1 cellular context compared by ENCODE assay signal in genomic region chr16:11310634-11310977, GRCh38.
TF ChIP-seq lines count a peak whose summit lies in the region.

No MANE protein-coding gene starts in this region.

TF ChIP-seq in HepG2, 621 proteins besides CTCF, POLR2A, EP300 and RAD21 (continues in another document):
- TF ChIP-seq HIC2 (CRISPR knock-in tag; IDR thresholded peaks at IDR 0.05; ENCODE audit: low read depth): no peak
- TF ChIP-seq ATF3 (CRISPR knock-in tag; IDR thresholded peaks at IDR 0.05): no peak
- 0 out of 2 replicates have a peak, but pooled peaks have one; percentile 24 for TF ChIP-seq SNAI1 (CRISPR knock-in tag; IDR thresholded peaks at IDR 0.05; ENCODE audit: borderline replicate concordance)
- no peak for TF ChIP-seq ZNF432 (CRISPR knock-in tag; IDR thresholded peaks at IDR 0.05; ENCODE audit: borderline replicate concordance)
- TF ChIP-seq FOXK1 (CRISPR knock-in tag; IDR thresholded peaks at IDR 0.05; ENCODE audit: borderline replicate concordance, low read depth): no peak
- 0 out of 2 replicates have a peak, but pooled peaks have one; percentile 28 for TF ChIP-seq KDM5B (CRISPR knock-in tag; IDR thresholded peaks at IDR 0.05; ENCODE audit: borderline replicate concordance)
- TF ChIP-seq ZNF333 (CRISPR knock-in tag; IDR thresholded peaks at IDR 0.05; ENCODE audit: borderline replicate concordance): no peak
- no peak for TF ChIP-seq GFI1 (CRISPR knock-in tag; IDR thresholded peaks at IDR 0.05; ENCODE audit: borderline replicate concordance)
- TF ChIP-seq HINFP (CRISPR knock-in tag; IDR thresholded peaks at IDR 0.05; ENCODE audit: low read depth): no peak
- no peak for TF ChIP-seq KDM1A (CRISPR knock-in tag; IDR thresholded peaks at IDR 0.05)
- TF ChIP-seq POLR2G (IDR thresholded peaks at IDR 0.05; ENCODE audit: low read depth, low read length): no peak
- TF ChIP-seq ZNF563 (CRISPR knock-in tag; IDR thresholded peaks at IDR 0.05): 0 out of 2 replicates have a peak, but pooled peaks have one; percentile 5
- peak; percentile 2; the same call in 1 of the 2 replicates for TF ChIP-seq BCL3 (CRISPR knock-in tag; IDR thresholded peaks at IDR 0.05)
- TF ChIP-seq ZNF260 (CRISPR knock-in tag; IDR thresholded peaks at IDR 0.05; ENCODE audit: borderline replicate concordance, low read depth): 0 out of 2 replicates have a peak, but pooled peaks have one; percentile 5
- 0 out of 2 replicates have a peak, but pooled peaks have one; percentile 21 for TF ChIP-seq MIER3 (CRISPR knock-in tag; IDR thresholded peaks at IDR 0.05; ENCODE audit: borderline replicate concordance)
- no peak for TF ChIP-seq E2F2 (CRISPR knock-in tag; IDR thresholded peaks at IDR 0.05; ENCODE audit: borderline replicate concordance)
- no peak for TF ChIP-seq CENPT (CRISPR knock-in tag; IDR thresholded peaks at IDR 0.05; ENCODE audit: low read depth)
- TF ChIP-seq FOXC1 (CRISPR knock-in tag; IDR thresholded peaks at IDR 0.05; ENCODE audit: borderline replicate concordance): no peak
- TF ChIP-seq ZFP82 (CRISPR knock-in tag; IDR thresholded peaks at IDR 0.05; ENCODE audit: borderline replicate concordance): no peak
- TF ChIP-seq USF2 (IDR thresholded peaks at IDR 0.05; ENCODE audit: low read depth, low read length): no peak
- no peak for TF ChIP-seq USF2 (CRISPR knock-in tag; IDR thresholded peaks at IDR 0.05; ENCODE audit: borderline replicate concordance)
- no peak for TF ChIP-seq FLYWCH1 (CRISPR knock-in tag; IDR thresholded peaks at IDR 0.05)
- no peak for TF ChIP-seq ZNF564 (CRISPR knock-in tag; IDR thresholded peaks at IDR 0.05)
- TF ChIP-seq ZNF878 (CRISPR knock-in tag; IDR thresholded peaks at IDR 0.05): no peak
- no peak for TF ChIP-seq ARID2 (CRISPR knock-in tag; IDR thresholded peaks at IDR 0.05; ENCODE audit: borderline replicate concordance)
- no peak for TF ChIP-seq ERF (CRISPR knock-in tag; IDR thresholded peaks at IDR 0.05)
- TF ChIP-seq CHCHD3 (CRISPR knock-in tag; IDR thresholded peaks at IDR 0.05): no peak
- TF ChIP-seq ZNF598 (CRISPR knock-in tag; IDR thresholded peaks at IDR 0.05; ENCODE audit: borderline replicate concordance): peak; percentile 10; the same call in 1 of the 2 replicates
- peak; percentile 73; the same call in 1 of the 2 replicates for TF ChIP-seq CHD4 (IDR thresholded peaks at IDR 0.05; ENCODE audit: borderline replicate concordance, low read length)
- TF ChIP-seq ZNF33B (CRISPR knock-in tag; IDR thresholded peaks at IDR 0.05): no peak
- 0 out of 2 replicates have a peak, but pooled peaks have one; percentile 34 for TF ChIP-seq CENPBD1 (CRISPR knock-in tag; IDR thresholded peaks at IDR 0.05; ENCODE audit: borderline replicate concordance, low read depth)
- 0 out of 2 replicates have a peak, but pooled peaks have one; percentile 20 for TF ChIP-seq CREBL2 (CRISPR knock-in tag; IDR thresholded peaks at IDR 0.05; ENCODE audit: borderline replicate concordance)
- TF ChIP-seq MATR3 (CRISPR knock-in tag; IDR thresholded peaks at IDR 0.05): no peak
- TF ChIP-seq RFXAP (CRISPR knock-in tag; IDR thresholded peaks at IDR 0.05; ENCODE audit: borderline replicate concordance): no peak
- no peak for TF ChIP-seq ZNF264 (CRISPR knock-in tag; IDR thresholded peaks at IDR 0.05)
- no peak for TF ChIP-seq KLF11 (CRISPR knock-in tag; IDR thresholded peaks at IDR 0.05)
- no peak for TF ChIP-seq ZNF234 (CRISPR knock-in tag; conservative IDR thresholded peaks at IDR 0.05)
- TF ChIP-seq PHF5A (CRISPR knock-in tag; IDR thresholded peaks at IDR 0.05; ENCODE audit: low read depth, unreplicated experiment): no peak
- no peak for TF ChIP-seq ZBED4 (CRISPR knock-in tag; IDR thresholded peaks at IDR 0.05; ENCODE audit: borderline replicate concordance)
- no peak for TF ChIP-seq TCF7 (IDR thresholded peaks at IDR 0.05; ENCODE audit: low read depth)
- no peak for TF ChIP-seq NR1H2 (CRISPR knock-in tag; IDR thresholded peaks at IDR 0.05; ENCODE audit: borderline replicate concordance, low read depth)
- no peak for TF ChIP-seq ZNF263 (CRISPR knock-in tag; IDR thresholded peaks at IDR 0.05)
- no peak; the same call in 1 of the 2 replicates for TF ChIP-seq ZMYM2 (CRISPR knock-in tag; IDR thresholded peaks at IDR 0.05)
- TF ChIP-seq MAF1 (CRISPR knock-in tag; IDR thresholded peaks at IDR 0.05; ENCODE audit: borderline replicate concordance): no peak
- TF ChIP-seq NAIF1 (CRISPR knock-in tag; IDR thresholded peaks at IDR 0.05; ENCODE audit: borderline replicate concordance): no peak
- TF ChIP-seq SP5 (CRISPR knock-in tag; IDR thresholded peaks at IDR 0.05; ENCODE audit: borderline replicate concordance, low read depth): no peak
- TF ChIP-seq PAXIP1 (CRISPR knock-in tag; conservative IDR thresholded peaks at IDR 0.05): no peak
- 0 out of 2 replicates have a peak, but pooled peaks have one; percentile 58 for TF ChIP-seq MZF1 (CRISPR knock-in tag; IDR thresholded peaks at IDR 0.05; ENCODE audit: borderline replicate concordance)
- no peak for TF ChIP-seq ZNF619 (CRISPR knock-in tag; IDR thresholded peaks at IDR 0.05)
- no peak for TF ChIP-seq STAG1 (CRISPR knock-in tag; IDR thresholded peaks at IDR 0.05)
